In genomic region chr15:42707873-42708544, GRCh38 we compare ENCODE assay signal across 22 cellular contexts. TPM values are rescaled to one million over a fixed set of nuclear protein-coding genes. Genes with fewer than 3 reads are reported as not detected.
DNase-seq lines count a peak whose midpoint lies in the region; ATAC-seq, FAIRE-seq and TF ChIP-seq lines count a peak whose summit lies in the region.
"Had no signal": no experiment of that assay in that cellular context is flagged by ENCODE, and none has a peak within 500 bp of the region (broad histone marks: within the 10 kb centered on the region; RNA-seq: fewer than 3 reads in every experiment).

No MANE protein-coding gene starts in this region.

- H3K79me2 ChIP-seq in K562 (ENCODE audit: control insufficient read depth, insufficient read depth, low read length) (no peaks in the 10 kb centered on the region), HepG2 (ENCODE audit: insufficient read depth, low read length) (no peaks in the 10 kb centered on the region)

- H4K20me1 ChIP-seq in K562 (replicated peaks; ENCODE audit: control insufficient read depth, insufficient read depth, low read length) (no peaks in the 10 kb centered on the region), HepG2 (ENCODE audit: insufficient read depth, low read length) (no peaks in the 10 kb centered on the region)
- H4K20me1 ChIP-seq: BLaER1 had no signal

- TF ChIP-seq RAD21 in K562 (CRISPR knock-in tag; conservative IDR thresholded peaks at IDR 0.05 in 1 of 2, IDR thresholded peaks at IDR 0.05 in 1 of 2), result no peak
- no peak for TF ChIP-seq RAD21 in HepG2 (CRISPR knock-in tag; IDR thresholded peaks at IDR 0.05)

- H3K36me3 ChIP-seq in K562 (ENCODE audit: control insufficient read depth, insufficient read depth, low read length) (no peaks in the 10 kb centered on the region), HepG2 (replicated peaks in 1 of 2; ENCODE audit: control insufficient read depth in 1 of 2, insufficient read depth in 2 of 2, low read length in 2 of 2) (0 out of 5 replicates have a peak, but pooled peaks cover 0 to 1% of the 10 kb centered on the region in 2 experiments)
- H3K36me3 ChIP-seq: transverse colon had no signal

- 43% methylated on average over 3 of the region's 3 CpGs for WGBS in K562 (ENCODE audit: insufficient coverage, low coverage, missing lambda C conversion rate)
- 81% methylated on average over 3 of the region's 3 CpGs for WGBS in HepG2 (ENCODE audit: low lambda C conversion rate)

- no peak for TF ChIP-seq POLR2A in K562 (conservative IDR thresholded peaks at IDR 0.05)
- TF ChIP-seq POLR2A in HepG2 (IDR thresholded peaks at IDR 0.05; ENCODE audit: insufficient read depth in 1 of 2, low read depth in 2 of 2, low read length in 2 of 2), result no peak

- no peaks in the 10 kb centered on the region for H3K9me1 ChIP-seq in K562 (ENCODE audit: control insufficient read depth, insufficient read depth, low read length)

- DNase-seq in D341Med (ENCODE audit: low spot score) (peak; percentile 5), OCI-M1 (lab: John Stamatoyannopoulos, UW) (peak; percentile 57), K562 (ENCODE audit: extremely low read depth in 1 of 4, low spot score in 3 of 4) (no peak), HepG2 (ENCODE audit: low spot score) (peak; percentile 9), 8988T (no peak), GM19238 (ENCODE audit: insufficient read length, low spot score) (no peak), activated gamma-delta T cell treated with Interleukin-2 at 50 U/mL for 16 hours (no peak)
- DNase-seq: activated CD4-positive, CD25-positive, alpha-beta regulatory T cell treated with anti-CD3 and anti-CD28 coated beads, Interleukin-2, amount 50 U/mL, for 72 hours; activated CD8-positive, alpha-beta T cell treated with anti-CD3 and anti-CD28 coated beads, Interleukin-2, amount 10 ng/mL, durations not matched to agents 7 days and 5 days; activated naive CD4-positive, alpha-beta T cell; H9; hippocampal formation; left cardiac atrium; NCI-H146; SK-N-SH; stimulated activated CD4-positive, alpha-beta T cell treated with anti-CD3 and anti-CD28 coated beads, Interleukin-15, amount 100 ng/mL, for 24 hours; stimulated activated CD4-positive, alpha-beta T cell treated with anti-CD3 and anti-CD28 coated beads, Interleukin-4, amount 100 ng/mL, for 4 hours; transverse colon had no signal

- H3K4me1 ChIP-seq in K562 (replicated peaks in 1 of 2; ENCODE audit: control insufficient read depth in 2 of 2, insufficient read depth in 2 of 2, low read length in 2 of 2) (no peaks in the 10 kb centered on the region), HepG2 (ENCODE audit: insufficient read depth, low read length) (peaks cover 17% of the 10 kb centered on the region)
- H3K4me1 ChIP-seq: BLaER1 had no signal

- H3K27me3 ChIP-seq in K562 (ENCODE audit: control insufficient read depth in 2 of 2, insufficient read depth in 2 of 2, low read length in 2 of 2) (no peaks in the 10 kb centered on the region), HepG2 (ENCODE audit: control insufficient read depth in 1 of 2, insufficient read depth in 2 of 2, low read length in 2 of 2) (no peaks in the 10 kb centered on the region)
- H3K27me3 ChIP-seq: BLaER1, transverse colon had no signal

- H3K27ac ChIP-seq in K562 (ENCODE audit: extremely low read depth, low read depth, low read length), result no peak overlapping the region
- H3K27ac ChIP-seq in HepG2 (ENCODE audit: extremely low read length, insufficient read depth, low read length), result peak overlapping the region; percentile 31
- H3K27ac ChIP-seq: BLaER1, HL-60, transverse colon had no signal

- POLR2A ChIA-PET in K562 (lab: Yijun Ruan, JAX) (interaction anchor here (0.6 kb wide), 1 partner anchor 219 kb away, joined by 4 read pairs; no protein-coding TSS in a partner anchor), HepG2 (lab: Yijun Ruan, JAX) (no interaction called here)

- H3K9me3 ChIP-seq in K562 (replicated peaks; ENCODE audit: control insufficient read depth, insufficient read depth, low read depth, low read length) (no peaks in the 10 kb centered on the region), HepG2 (ENCODE audit: low read length) (no peaks in the 10 kb centered on the region)
- H3K9me3 ChIP-seq: BLaER1, SK-N-SH, transverse colon had no signal

- no peak for TF ChIP-seq CTCF in K562 (IDR thresholded peaks at IDR 0.05 in 2 of 3, conservative IDR thresholded peaks at IDR 0.05 in 1 of 3; ENCODE audit: insufficient read depth in 2 of 3, low read depth in 1 of 3, low read length in 3 of 3)
- no peak for TF ChIP-seq CTCF in HepG2 (CRISPR knock-in tag; IDR thresholded peaks at IDR 0.05)

- CTCF ChIA-PET in K562 (lab: Yijun Ruan, JAX; ENCODE audit: low intra/inter-chr PET ratio), result interaction anchor here (1.1 kb wide), 1 partner anchor 490 kb away, joined by 3 read pairs; no protein-coding TSS in a partner anchor
- CTCF ChIA-PET in HepG2 (lab: Yijun Ruan, JAX; ENCODE audit: low intra/inter-chr PET ratio, low total read pairs), result no interaction called here

- BruUV-seq in K562 (replicated peaks; lab: Mats Ljungman, UMichigan), result no TSS peak
- no TSS peak for BruUV-seq in HepG2 (replicated peaks; lab: Mats Ljungman, UMichigan)

- intact Hi-C loops in K562 (cut with micrococcal nuclease), result loop anchor here (10.0 kb wide), 1 partner anchor 577 kb away; no protein-coding TSS in a partner anchor
- intact Hi-C loops in HepG2 (cut with micrococcal nuclease; ENCODE audit: unreplicated experiment), result no loop called here

- TF ChIP-seq EP300 in K562 (IDR thresholded peaks at IDR 0.05; ENCODE audit: low read length) (no peak), HepG2 (IDR thresholded peaks at IDR 0.05; ENCODE audit: low read depth in 2 of 2, low read length in 2 of 2) (no peak), HepG2 (CRISPR knock-in tag; IDR thresholded peaks at IDR 0.05; ENCODE audit: borderline replicate concordance) (no peak)

- H3K4me2 ChIP-seq in K562 (ENCODE audit: insufficient read depth, low read length) (no peak overlapping the region), HepG2 (ENCODE audit: low read depth, low read length) (no peak overlapping the region)
- H3K4me2 ChIP-seq: BLaER1, SK-N-SH had no signal

- no peak for FAIRE-seq in K562 (lab: Jason Lieb, UNC)
- no peak for FAIRE-seq in HepG2 (lab: Jason Lieb, UNC)
- FAIRE-seq: endometrium, GM12892 had no signal

- no peak for ATAC-seq in K562
- no peak; the same call in 2 of the 3 replicates for ATAC-seq in HepG2
- ATAC-seq: activated CD8-positive, alpha-beta T cell treated with anti-CD3 and anti-CD28 coated beads, Interleukin-2, amount 10 ng/mL, durations not matched to agents 7 days and 5 days; left cardiac atrium had no signal

- no peak overlapping the region; the same call in 1 of the 2 replicates for H2AFZ ChIP-seq in K562 (ENCODE audit: low read depth, low read length)
- H2AFZ ChIP-seq in HepG2 (ENCODE audit: low read length), result no peak overlapping the region

- in situ Hi-C loops in K562 (cut with MboI), result no loop called here
- in situ Hi-C loops in HepG2 (cut with HindIII; ENCODE audit: extremely low pct_ligation_motif_present, low pct_unique_long_range_greater_than_20kb), result loop anchor here (25.0 kb wide), 1 partner anchor 504 kb away; the partner anchor contains the start of gene EPB42

- H3K4me3 ChIP-seq in K562 (no peak overlapping the region), HepG2 (replicated peaks in 1 of 3; ENCODE audit: insufficient read depth in 1 of 3, low read depth in 2 of 3, low read length in 3 of 3) (no peak overlapping the region)
- H3K4me3 ChIP-seq: BLaER1, transverse colon had no signal

- no peak overlapping the region for H3K9ac ChIP-seq in K562 (ENCODE audit: insufficient read depth in 1 of 2, low read depth in 2 of 2, low read length in 2 of 2)
- H3K9ac ChIP-seq in HepG2 (ENCODE audit: insufficient read depth, low read depth, low read length), result no peak overlapping the region
- H3K9ac ChIP-seq: BLaER1, SK-N-SH had no signal

RNA-seq across cellular contexts. Expression of gene CDAN1, which starts 28.9 kb away (rescaled TPM):
- total RNA-seq in K562 (2011; cell fraction: chromatin; rRNA removed; ENCODE audit: low replicate concordance), result 42.0 and 69.0 TPM in 2 replicates
- total RNA-seq in K562 (2011; cell fraction: nucleolus; rRNA removed), result 42.7 and 48.0 TPM in 2 replicates
- 37.2 and 43.0 TPM in 2 replicates for total RNA-seq in K562 (2011; cell fraction: nucleoplasm; rRNA removed)
- total RNA-seq in K562 (2014; rRNA removed), result 28.3 and 31.8 TPM in 2 replicates
- 9.2 and 10.3 TPM in 2 replicates for total RNA-seq in K562 (2014; rRNA removed; fragmentation: Illumina TruSeq; extraction: Trizol)
- 17.8 TPM in 2 replicates for total RNA-seq in K562 (2015; rRNA removed; fragmentation: Illumina TruSeq; extraction: Trizol)
- 34.4 and 36.5 TPM in 2 replicates for total RNA-seq in K562 (2021)
- 11.0 and 11.7 TPM in 2 replicates for polyA plus RNA-seq in K562 (2011; rRNA removed)
- 10.8 and 12.5 TPM in 2 replicates for polyA plus RNA-seq in K562 (2011; cell fraction: cytosol; rRNA removed)
- polyA plus RNA-seq in K562 (2011; cell fraction: nucleus; rRNA removed), result 26.0 and 32.8 TPM in 2 replicates
- polyA plus RNA-seq in K562 (2012), result 20.1 and 25.3 TPM in 2 replicates
- 13.8 and 15.1 TPM in 2 replicates for polyA plus RNA-seq in K562 (2014; fragmentation: Illumina TruSeq; extraction: Trizol)
- 1 to 10 TPM; 1.6 to 2.7 TPM for polyA plus RNA-seq in K562 (2014; fragmentation: Nextera tagmentation; extraction: Ambion mirVana)
- 16.5 and 20.5 TPM in 2 replicates for polyA plus RNA-seq in K562 (2014; rRNA removed)
- polyA minus RNA-seq in K562 (2011; rRNA and poly(A)+ RNA removed), result 7.5 and 9.7 TPM in 2 replicates
- polyA minus RNA-seq in K562 (2011; cell fraction: cytosol; rRNA and poly(A)+ RNA removed), result 9.0 and 13.4 TPM in 2 replicates
- 18.8 and 19.3 TPM in 2 replicates for polyA minus RNA-seq in K562 (2011; cell fraction: nucleus; rRNA and poly(A)+ RNA removed)
- 10.8 and 16.1 TPM in 2 replicates for total RNA-seq in HepG2 (2016; rRNA removed; fragmentation: Illumina TruSeq; extraction: Trizol)
- 5.1 and 5.9 TPM in 2 replicates for total RNA-seq in HepG2 (2016; cell fraction: cytosol; rRNA removed; fragmentation: Illumina TruSeq; extraction: Trizol; ENCODE audit: low read depth)
- total RNA-seq in HepG2 (2016; cell fraction: insoluble cytoplasmic fraction; rRNA removed; fragmentation: Illumina TruSeq; extraction: Trizol), result 8.8 and 15.2 TPM in 2 replicates
- total RNA-seq in HepG2 (2016; cell fraction: membrane; rRNA removed; fragmentation: Illumina TruSeq; extraction: Trizol), result 6.3 and 6.5 TPM in 2 replicates
- 17.7 and 18.9 TPM in 2 replicates for total RNA-seq in HepG2 (2016; cell fraction: nucleus; rRNA removed; fragmentation: Illumina TruSeq; extraction: Trizol)
- polyA plus RNA-seq in HepG2 (2011; rRNA removed), result 5.0 and 7.3 TPM in 2 replicates
- polyA plus RNA-seq in HepG2 (2011; cell fraction: cytosol; rRNA removed), result 3.8 and 4.0 TPM in 2 replicates
- polyA plus RNA-seq in HepG2 (2011; cell fraction: nucleus; rRNA removed), result 19.5 and 23.8 TPM in 2 replicates
- polyA plus RNA-seq in HepG2 (2012), result 7.2 and 7.6 TPM in 2 replicates
- polyA plus RNA-seq in HepG2 (2016; cell fraction: cytosol; fragmentation: Illumina TruSeq; extraction: Trizol; ENCODE audit: low read depth), result 1.5 and 1.7 TPM in 2 replicates
- 7.6 and 9.1 TPM in 2 replicates for polyA plus RNA-seq in HepG2 (2016; cell fraction: insoluble cytoplasmic fraction; fragmentation: Illumina TruSeq; extraction: Trizol; ENCODE audit: low read depth)
- polyA plus RNA-seq in HepG2 (2016; cell fraction: membrane; fragmentation: Illumina TruSeq; extraction: Trizol; ENCODE audit: low read depth), result 2.6 and 3.4 TPM in 2 replicates
- polyA plus RNA-seq in HepG2 (2016; cell fraction: nucleus; fragmentation: Illumina TruSeq; extraction: Trizol; ENCODE audit: insufficient read depth, low read depth), result 33.4 and 36.1 TPM in 2 replicates
- polyA minus RNA-seq in HepG2 (2011; rRNA and poly(A)+ RNA removed; ENCODE audit: low replicate concordance), result 9.8 and 12.9 TPM in 2 replicates
- 4.0 and 5.0 TPM in 2 replicates for polyA minus RNA-seq in HepG2 (2011; cell fraction: cytosol; rRNA and poly(A)+ RNA removed)
- polyA minus RNA-seq in HepG2 (2011; cell fraction: nucleus; rRNA and poly(A)+ RNA removed), result 16.9 and 18.9 TPM in 2 replicates

Comparison
In these comparisons a context has a peak if more than half of its experiments do, and no peak if none do; other contexts are left out.
1. DNase-seq: peak in D341Med (single experiment), OCI-M1 (single experiment) and HepG2 (single experiment); none in K562 (0 of 4), 8988T (single experiment), GM19238 (single experiment) and activated gamma-delta T cell treated with Interleukin-2 at 50 U/mL for 16 hours (single experiment).